In genomic region chr1:115495111-115495510, GRCh38 we compare ENCODE assay signal across 1 cellular context.
TF ChIP-seq lines count a peak whose summit lies in the region.

No MANE protein-coding gene starts in this region.

TF ChIP-seq in SK-N-SH, 30 proteins besides CTCF, POLR2A, EP300 and RAD21 (continued from another document):
- TF ChIP-seq ZBTB33 (IDR thresholded peaks at IDR 0.05; ENCODE audit: borderline replicate concordance, low read depth) (no peak), SMC3 (IDR thresholded peaks at IDR 0.05; ENCODE audit: low read depth, low read length) (no peak), TEAD4 (IDR thresholded peaks at IDR 0.05; ENCODE audit: borderline replicate concordance, insufficient read depth) (no peak), MEF2A (IDR thresholded peaks at IDR 0.05; ENCODE audit: borderline replicate concordance, low read depth) (no peak), USF1 (IDR thresholded peaks at IDR 0.05; ENCODE audit: borderline replicate concordance, low read depth) (no peak), JUND (IDR thresholded peaks at IDR 0.05) (no peak), YY1 (IDR thresholded peaks at IDR 0.05; ENCODE audit: low read depth) (no peak), MXI1 (IDR thresholded peaks at IDR 0.05; ENCODE audit: low read depth, low read length) (no peak), SIN3A (IDR thresholded peaks at IDR 0.05; ENCODE audit: borderline replicate concordance, low read depth, low read length) (no peak), GATA2 (CRISPR knock-in tag; IDR thresholded peaks at IDR 0.05) (no peak), PBX3 (IDR thresholded peaks at IDR 0.05) (no peak), FOSL2 (IDR thresholded peaks at IDR 0.05; ENCODE audit: borderline replicate concordance, low read depth) (no peak), NRF1 (IDR thresholded peaks at IDR 0.05; ENCODE audit: low read depth, low read length) (no peak), RFX5 (IDR thresholded peaks at IDR 0.05; ENCODE audit: low read length) (no peak)
